ENCODE assay signal across 10 cellular contexts in genomic region chr3:16855497-16855896, GRCh38.
"Had no signal": no experiment of that assay in that cellular context is flagged by ENCODE, and none has a peak within 500 bp of the region (broad histone marks: within the 10 kb centered on the region; RNA-seq: fewer than 3 reads in every experiment).

No MANE protein-coding gene starts in this region.

- H3K27ac Mint-ChIP-seq: GM23338, H9, HFFc6 had no signal

- H3K9ac ChIP-seq: GM23248 had no signal

- H3K36me3 ChIP-seq: HAP-1 had no signal

- H2AFZ ChIP-seq: GM23248, GM23338 had no signal

- H3K4me3 Mint-ChIP-seq: GM23338, H9, HFFc6 had no signal

- H3K9me3 Mint-ChIP-seq: GM23338, H9, HFFc6 had no signal

- H3K4me3 ChIP-seq: GM23248, GM23338, HAP-1 had no signal

- H3K4me2 ChIP-seq: GM23338 had no signal

- H3K4me1 Mint-ChIP-seq: GM23338, H9 had no signal

- DNase-seq: GM23248, GOT3, H7, H9, HCEC 1CT, HFFc6 had no signal

- H3K27ac ChIP-seq: GM23248 had no signal

- ATAC-seq: GM23338, HCT116 had no signal

- H3K9me3 ChIP-seq: HAP-1 had no signal

- FAIRE-seq: H1 had no signal
